In the genomic region with DNA sequence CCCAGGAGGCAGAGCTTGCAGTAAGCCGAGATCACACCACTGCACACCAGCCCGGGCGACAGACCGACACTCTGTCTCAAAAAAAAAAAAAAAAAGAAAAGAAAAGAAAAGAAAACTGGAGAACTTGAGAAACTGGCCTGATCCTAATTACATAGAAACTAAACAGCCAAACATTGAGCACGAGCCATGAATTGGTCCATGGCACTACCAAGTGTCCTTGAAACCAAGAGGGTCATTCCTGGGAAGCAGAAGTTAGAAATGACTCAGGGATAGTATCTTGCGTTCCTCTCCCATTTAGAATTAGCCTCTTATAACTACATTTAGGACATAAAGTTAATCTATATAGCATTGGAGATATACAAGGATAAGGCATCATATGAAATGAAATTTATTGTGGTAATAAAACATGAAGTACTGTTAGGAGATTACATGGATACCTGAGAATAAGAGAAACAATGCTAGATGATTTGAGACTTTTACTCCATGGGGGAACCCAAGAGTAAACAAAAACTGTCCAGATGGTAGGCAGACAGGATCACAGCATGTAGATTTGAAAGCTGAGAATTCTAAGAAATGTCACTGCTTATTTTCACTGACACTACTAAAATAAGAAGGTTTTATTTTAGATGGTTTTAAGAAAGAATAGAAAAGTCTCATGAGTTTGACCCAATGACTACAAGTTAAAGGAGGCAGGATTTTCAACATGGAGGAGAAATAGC, we compare ENCODE assay signal across 1 cellular context.
TF ChIP-seq lines count a peak whose summit lies in the region.

No MANE protein-coding gene starts in this region.

TF ChIP-seq in GM23338, 12 proteins besides CTCF, POLR2A, EP300 and RAD21 (continued from another document):
- TF ChIP-seq, protein P1, sequence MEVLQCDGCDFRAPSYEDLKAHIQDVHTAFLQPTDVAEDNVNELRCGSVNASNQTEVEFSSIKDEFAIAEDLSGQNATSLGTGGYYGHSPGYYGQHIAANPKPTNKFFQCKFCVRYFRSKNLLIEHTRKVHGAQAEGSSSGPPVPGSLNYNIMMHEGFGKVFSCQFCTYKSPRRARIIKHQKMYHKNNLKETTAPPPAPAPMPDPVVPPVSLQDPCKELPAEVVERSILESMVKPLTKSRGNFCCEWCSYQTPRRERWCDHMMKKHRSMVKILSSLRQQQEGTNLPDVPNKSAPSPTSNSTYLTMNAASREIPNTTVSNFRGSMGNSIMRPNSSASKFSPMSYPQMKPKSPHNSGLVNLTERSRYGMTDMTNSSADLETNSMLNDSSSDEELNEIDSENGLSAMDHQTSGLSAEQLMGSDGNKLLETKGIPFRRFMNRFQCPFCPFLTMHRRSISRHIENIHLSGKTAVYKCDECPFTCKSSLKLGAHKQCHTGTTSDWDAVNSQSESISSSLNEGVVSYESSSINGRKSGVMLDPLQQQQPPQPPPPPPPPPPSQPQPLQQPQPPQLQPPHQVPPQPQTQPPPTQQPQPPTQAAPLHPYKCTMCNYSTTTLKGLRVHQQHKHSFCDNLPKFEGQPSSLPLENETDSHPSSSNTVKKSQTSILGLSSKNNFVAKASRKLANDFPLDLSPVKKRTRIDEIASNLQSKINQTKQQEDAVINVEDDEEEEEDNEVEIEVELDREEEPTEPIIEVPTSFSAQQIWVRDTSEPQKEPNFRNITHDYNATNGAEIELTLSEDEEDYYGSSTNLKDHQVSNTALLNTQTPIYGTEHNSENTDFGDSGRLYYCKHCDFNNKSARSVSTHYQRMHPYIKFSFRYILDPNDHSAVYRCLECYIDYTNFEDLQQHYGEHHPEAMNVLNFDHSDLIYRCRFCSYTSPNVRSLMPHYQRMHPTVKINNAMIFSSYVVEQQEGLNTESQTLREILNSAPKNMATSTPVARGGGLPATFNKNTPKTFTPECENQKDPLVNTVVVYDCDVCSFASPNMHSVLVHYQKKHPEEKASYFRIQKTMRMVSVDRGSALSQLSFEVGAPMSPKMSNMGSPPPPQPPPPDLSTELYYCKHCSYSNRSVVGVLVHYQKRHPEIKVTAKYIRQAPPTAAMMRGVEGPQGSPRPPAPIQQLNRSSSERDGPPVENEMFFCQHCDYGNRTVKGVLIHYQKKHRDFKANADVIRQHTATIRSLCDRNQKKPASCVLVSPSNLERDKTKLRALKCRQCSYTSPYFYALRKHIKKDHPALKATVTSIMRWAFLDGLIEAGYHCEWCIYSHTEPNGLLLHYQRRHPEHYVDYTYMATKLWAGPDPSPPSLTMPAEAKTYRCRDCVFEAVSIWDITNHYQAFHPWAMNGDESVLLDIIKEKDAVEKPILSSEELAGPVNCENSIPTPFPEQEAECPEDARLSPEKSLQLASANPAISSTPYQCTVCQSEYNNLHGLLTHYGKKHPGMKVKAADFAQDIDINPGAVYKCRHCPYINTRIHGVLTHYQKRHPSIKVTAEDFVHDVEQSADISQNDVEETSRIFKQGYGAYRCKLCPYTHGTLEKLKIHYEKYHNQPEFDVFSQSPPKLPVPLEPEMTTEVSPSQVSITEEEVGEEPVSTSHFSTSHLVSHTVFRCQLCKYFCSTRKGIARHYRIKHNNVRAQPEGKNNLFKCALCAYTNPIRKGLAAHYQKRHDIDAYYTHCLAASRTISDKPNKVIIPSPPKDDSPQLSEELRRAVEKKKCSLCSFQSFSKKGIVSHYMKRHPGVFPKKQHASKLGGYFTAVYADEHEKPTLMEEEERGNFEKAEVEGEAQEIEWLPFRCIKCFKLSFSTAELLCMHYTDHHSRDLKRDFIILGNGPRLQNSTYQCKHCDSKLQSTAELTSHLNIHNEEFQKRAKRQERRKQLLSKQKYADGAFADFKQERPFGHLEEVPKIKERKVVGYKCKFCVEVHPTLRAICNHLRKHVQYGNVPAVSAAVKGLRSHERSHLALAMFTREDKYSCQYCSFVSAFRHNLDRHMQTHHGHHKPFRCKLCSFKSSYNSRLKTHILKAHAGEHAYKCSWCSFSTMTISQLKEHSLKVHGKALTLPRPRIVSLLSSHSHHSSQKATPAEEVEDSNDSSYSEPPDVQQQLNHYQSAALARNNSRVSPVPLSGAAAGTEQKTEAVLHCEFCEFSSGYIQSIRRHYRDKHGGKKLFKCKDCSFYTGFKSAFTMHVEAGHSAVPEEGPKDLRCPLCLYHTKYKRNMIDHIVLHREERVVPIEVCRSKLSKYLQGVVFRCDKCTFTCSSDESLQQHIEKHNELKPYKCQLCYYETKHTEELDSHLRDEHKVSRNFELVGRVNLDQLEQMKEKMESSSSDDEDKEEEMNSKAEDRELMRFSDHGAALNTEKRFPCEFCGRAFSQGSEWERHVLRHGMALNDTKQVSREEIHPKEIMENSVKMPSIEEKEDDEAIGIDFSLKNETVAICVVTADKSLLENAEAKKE (CRISPR knock-in tag; IDR thresholded peaks at IDR 0.05), result no peak
- TF ChIP-seq, protein P2, sequence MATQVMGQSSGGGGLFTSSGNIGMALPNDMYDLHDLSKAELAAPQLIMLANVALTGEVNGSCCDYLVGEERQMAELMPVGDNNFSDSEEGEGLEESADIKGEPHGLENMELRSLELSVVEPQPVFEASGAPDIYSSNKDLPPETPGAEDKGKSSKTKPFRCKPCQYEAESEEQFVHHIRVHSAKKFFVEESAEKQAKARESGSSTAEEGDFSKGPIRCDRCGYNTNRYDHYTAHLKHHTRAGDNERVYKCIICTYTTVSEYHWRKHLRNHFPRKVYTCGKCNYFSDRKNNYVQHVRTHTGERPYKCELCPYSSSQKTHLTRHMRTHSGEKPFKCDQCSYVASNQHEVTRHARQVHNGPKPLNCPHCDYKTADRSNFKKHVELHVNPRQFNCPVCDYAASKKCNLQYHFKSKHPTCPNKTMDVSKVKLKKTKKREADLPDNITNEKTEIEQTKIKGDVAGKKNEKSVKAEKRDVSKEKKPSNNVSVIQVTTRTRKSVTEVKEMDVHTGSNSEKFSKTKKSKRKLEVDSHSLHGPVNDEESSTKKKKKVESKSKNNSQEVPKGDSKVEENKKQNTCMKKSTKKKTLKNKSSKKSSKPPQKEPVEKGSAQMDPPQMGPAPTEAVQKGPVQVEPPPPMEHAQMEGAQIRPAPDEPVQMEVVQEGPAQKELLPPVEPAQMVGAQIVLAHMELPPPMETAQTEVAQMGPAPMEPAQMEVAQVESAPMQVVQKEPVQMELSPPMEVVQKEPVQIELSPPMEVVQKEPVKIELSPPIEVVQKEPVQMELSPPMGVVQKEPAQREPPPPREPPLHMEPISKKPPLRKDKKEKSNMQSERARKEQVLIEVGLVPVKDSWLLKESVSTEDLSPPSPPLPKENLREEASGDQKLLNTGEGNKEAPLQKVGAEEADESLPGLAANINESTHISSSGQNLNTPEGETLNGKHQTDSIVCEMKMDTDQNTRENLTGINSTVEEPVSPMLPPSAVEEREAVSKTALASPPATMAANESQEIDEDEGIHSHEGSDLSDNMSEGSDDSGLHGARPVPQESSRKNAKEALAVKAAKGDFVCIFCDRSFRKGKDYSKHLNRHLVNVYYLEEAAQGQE (IDR thresholded peaks at IDR 0.05; ENCODE audit: unreplicated experiment), result no peak
